In the genomic region with DNA sequence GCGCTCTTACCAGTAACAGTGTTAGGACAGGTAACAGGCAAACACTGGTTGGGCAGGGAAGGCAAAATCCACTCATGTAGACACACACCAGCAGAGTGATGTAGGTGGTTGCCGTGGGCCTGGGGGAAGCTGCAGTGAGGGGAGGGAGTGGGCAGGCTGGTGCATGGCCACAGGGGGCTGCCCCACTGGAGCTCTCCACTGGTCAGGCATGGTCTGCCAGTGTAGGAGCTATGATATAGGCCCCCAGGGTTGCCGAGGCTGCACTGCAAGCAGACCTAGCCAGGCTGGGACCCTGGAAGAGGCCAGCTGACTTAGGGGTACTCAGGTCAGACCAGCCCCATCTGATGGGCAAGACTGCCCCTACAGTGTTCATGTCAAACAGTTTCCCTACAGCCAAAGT, we compare ENCODE assay signal across 8 cellular contexts.
"Had no signal": no experiment of that assay in that cellular context is flagged by ENCODE, and none has a peak within 500 bp of the region (broad histone marks: within the 10 kb centered on the region; RNA-seq: fewer than 3 reads in every experiment).

No MANE protein-coding gene starts in this region.

- FAIRE-seq: H54, K562 had no signal

- H3K27ac ChIP-seq: GM23248 had no signal

- H3K4me3 ChIP-seq: GM23248, K562 had no signal

- H3K9ac ChIP-seq: GM23248 had no signal

- ATAC-seq: K562 had no signal

- H2AFZ ChIP-seq: GM23248 had no signal

- H3K4me3 Mint-ChIP-seq: H9 had no signal

- DNase-seq: GM23248, GOT3, H9, HCEC 1CT, IMR-90, KG1 had no signal
